ENCODE assay signal across 10 cellular contexts in genomic region chr19:1155352-1156304, GRCh38. TPM values are rescaled to one million over a fixed set of nuclear protein-coding genes. Genes with fewer than 3 reads are reported as not detected.
DNase-seq lines count a peak whose midpoint lies in the region; ATAC-seq and TF ChIP-seq lines count a peak whose summit lies in the region.
"Had no signal": no experiment of that assay in that cellular context is flagged by ENCODE, and none has a peak within 500 bp of the region (broad histone marks: within the 10 kb centered on the region; RNA-seq: fewer than 3 reads in every experiment).

No MANE protein-coding gene starts in this region.

- H3K36me3 Mint-ChIP-seq in activated T-helper 17 cell treated with anti-CD3 and anti-CD28 coated beads, Interleukin-2, amount 50 U/mL, for 72 hours (ENCODE audit: low read depth), result peaks cover 11% of the 10 kb centered on the region
- peaks cover 5% of the 10 kb centered on the region for H3K36me3 Mint-ChIP-seq in activated CD8-positive, alpha-beta memory T cell treated with anti-CD3 and anti-CD28 coated beads, Interleukin-2, amount 10 ng/mL, durations not matched to agents 7 days and 5 days

- H3K27me3 Mint-ChIP-seq in activated T-helper 17 cell treated with anti-CD3 and anti-CD28 coated beads, Interleukin-2, amount 50 U/mL, for 72 hours, result no peaks in the 10 kb centered on the region
- no peaks in the 10 kb centered on the region for H3K27me3 Mint-ChIP-seq in activated CD8-positive, alpha-beta memory T cell treated with anti-CD3 and anti-CD28 coated beads, Interleukin-2, amount 10 ng/mL, durations not matched to agents 7 days and 5 days

- H3K27ac Mint-ChIP-seq in activated T-helper 17 cell treated with anti-CD3 and anti-CD28 coated beads, Interleukin-2, amount 50 U/mL, for 72 hours, result no peak overlapping the region
- no peak overlapping the region for H3K27ac Mint-ChIP-seq in activated CD8-positive, alpha-beta memory T cell treated with anti-CD3 and anti-CD28 coated beads, Interleukin-2, amount 10 ng/mL, durations not matched to agents 7 days and 5 days

- H3K36me3 ChIP-seq in Peyer's patch (peaks cover 0 to 49% (median 0%) of the 10 kb centered on the region in 3 donors), esophagus muscularis mucosa (peaks cover 0 to 52% (median 40%) of the 10 kb centered on the region in 4 donors), mucosa of descending colon (ENCODE audit: low read depth) (no peaks in the 10 kb centered on the region), thoracic aorta (peaks cover 4% of the 10 kb centered on the region)

- DNase-seq in Peyer's patch (no peak), esophagus muscularis mucosa (ENCODE audit: extremely low spot score) (no peak), mucosa of descending colon (peak in 1 of 3 donors; percentile 56), thoracic aorta (ENCODE audit: low spot score) (no peak)
- DNase-seq in activated CD8-positive, alpha-beta memory T cell treated with anti-CD3 and anti-CD28 coated beads, Interleukin-2, amount 10 ng/mL, durations not matched to agents 7 days and 5 days, result no peak
- no peak for DNase-seq in stimulated activated naive CD4-positive, alpha-beta T cell treated with Interleukin-2 at 50 U/mL for 16 hours (lab: John Stamatoyannopoulos, UW)
- DNase-seq: activated CD4-positive, alpha-beta T cell treated with anti-CD3 and anti-CD28 coated beads, Interleukin-2, amount 50 U/mL, for 48 hours; DMS79 treated with DMSO at 0.1 percent for 48 hours had no signal

- H3K4me1 Mint-ChIP-seq in activated T-helper 17 cell treated with anti-CD3 and anti-CD28 coated beads, Interleukin-2, amount 50 U/mL, for 72 hours, result no peaks in the 10 kb centered on the region
- H3K4me1 Mint-ChIP-seq in activated CD8-positive, alpha-beta memory T cell treated with anti-CD3 and anti-CD28 coated beads, Interleukin-2, amount 10 ng/mL, durations not matched to agents 7 days and 5 days, result no peaks in the 10 kb centered on the region

- H3K4me1 ChIP-seq in Peyer's patch (peaks cover 0 to 27% (median 7%) of the 10 kb centered on the region in 4 donors), esophagus muscularis mucosa (peaks cover 52 to 71% (median 60%) of the 10 kb centered on the region in 4 donors), mucosa of descending colon (ENCODE audit: low read depth) (peaks cover 19% of the 10 kb centered on the region), thoracic aorta (ENCODE audit: control insufficient read depth in 1 of 2, low read depth in 2 of 2) (peaks cover 36 to 58% of the 10 kb centered on the region in 2 donors)

- WGBS in esophagus muscularis mucosa, result 41% methylated on average over 4 of the region's 29 CpGs

- H3K9me3 Mint-ChIP-seq in activated T-helper 17 cell treated with anti-CD3 and anti-CD28 coated beads, Interleukin-2, amount 50 U/mL, for 72 hours, result no peaks in the 10 kb centered on the region
- H3K9me3 Mint-ChIP-seq in activated CD8-positive, alpha-beta memory T cell treated with anti-CD3 and anti-CD28 coated beads, Interleukin-2, amount 10 ng/mL, durations not matched to agents 7 days and 5 days (ENCODE audit: low read depth), result no peaks in the 10 kb centered on the region

- H3K9me3 ChIP-seq in Peyer's patch, result no peaks in the 10 kb centered on the region
- no peaks in the 10 kb centered on the region for H3K9me3 ChIP-seq in esophagus muscularis mucosa
- no peaks in the 10 kb centered on the region for H3K9me3 ChIP-seq in mucosa of descending colon
- no peaks in the 10 kb centered on the region for H3K9me3 ChIP-seq in thoracic aorta

- TF ChIP-seq CTCF in Peyer's patch (IDR thresholded peaks at IDR 0.05), result no peak
- TF ChIP-seq CTCF in esophagus muscularis mucosa (IDR thresholded peaks at IDR 0.05), result no peak
- no peak for TF ChIP-seq CTCF in mucosa of descending colon (IDR thresholded peaks at IDR 0.05)
- no peak for TF ChIP-seq CTCF in thoracic aorta (IDR thresholded peaks at IDR 0.05)

- H3K27ac ChIP-seq in Peyer's patch (peak overlapping the region; percentile 67 to 88 (median 82)), esophagus muscularis mucosa (replicated peaks in 1 of 4) (peak overlapping the region; percentile 75 to 88 (median 81)), thoracic aorta (peak overlapping the region; percentile 86 to 90)

- TF ChIP-seq EP300 in esophagus muscularis mucosa (IDR thresholded peaks at IDR 0.05), result no peak

- intact Hi-C loops in esophagus muscularis mucosa (cut with DNase I) (no loop called here), mucosa of descending colon (cut with DNase I, micrococcal nuclease) (no loop called here)

- no peak overlapping the region for H3K4me3 Mint-ChIP-seq in activated T-helper 17 cell treated with anti-CD3 and anti-CD28 coated beads, Interleukin-2, amount 50 U/mL, for 72 hours
- H3K4me3 Mint-ChIP-seq in activated CD8-positive, alpha-beta memory T cell treated with anti-CD3 and anti-CD28 coated beads, Interleukin-2, amount 10 ng/mL, durations not matched to agents 7 days and 5 days, result no peak overlapping the region

- CTCF ChIA-PET in activated CD8-positive, alpha-beta memory T cell treated with anti-CD3 and anti-CD28 coated beads, Interleukin-2, amount 10 ng/mL, durations not matched to agents 7 days and 5 days (lab: Charles Lee), result no interaction called here

- TF ChIP-seq POLR2A in Peyer's patch (IDR thresholded peaks at IDR 0.05) (no peak), esophagus muscularis mucosa (IDR thresholded peaks at IDR 0.05; ENCODE audit: low read depth) (no peak)

- ATAC-seq in mucosa of descending colon, result peak; percentile 63
- no peak for ATAC-seq in thoracic aorta (ENCODE audit: insufficient number of reproducible peaks, low FRiP score, low read depth)
- ATAC-seq in activated T-helper 17 cell treated with anti-CD3 and anti-CD28 coated beads, Interleukin-2, amount 50 U/mL, for 72 hours (replicated peaks), result no peak
- ATAC-seq in activated CD8-positive, alpha-beta memory T cell treated with anti-CD3 and anti-CD28 coated beads, Interleukin-2, amount 10 ng/mL, durations not matched to agents 7 days and 5 days, result no peak
- ATAC-seq in HG03439 (IDR thresholded peaks at IDR 0.05; ENCODE audit: unreplicated experiment), result no peak

- H3K27me3 ChIP-seq in Peyer's patch (no peaks in the 10 kb centered on the region), esophagus muscularis mucosa (no peaks in the 10 kb centered on the region), thoracic aorta (replicated peaks; ENCODE audit: insufficient read depth) (no peaks in the 10 kb centered on the region)

- H3K4me3 ChIP-seq in Peyer's patch (peak overlapping the region in 1 of 4 donors; percentile 31), esophagus muscularis mucosa (peak overlapping the region; percentile 28 to 47 (median 34)), mucosa of descending colon (no peak overlapping the region), thoracic aorta (peak overlapping the region; percentile 58)

RNA-seq across cellular contexts. Expression of gene SBNO2, which starts 18.4 kb away (rescaled TPM):
- total RNA-seq in Peyer's patch (10 to 100 TPM; 26.4 to 71.0 (median 57.8) TPM), esophagus muscularis mucosa (100 to 1,000 TPM in 1 of 4 donors, 10 to 100 TPM in 3; 16.2 to 141 (median 30.5) TPM), mucosa of descending colon (10 to 100 TPM; 58.0 to 86.6 (median 74.6) TPM), thoracic aorta (100 to 1,000 TPM in 1 of 2 donors, 10 to 100 TPM in 1; 55.4 to 182 TPM)
- 100 to 1,000 TPM; 119 to 139 TPM for total RNA-seq in activated T-helper 17 cell treated with anti-CD3 and anti-CD28 coated beads, Interleukin-2, amount 50 U/mL, for 72 hours
- 10 to 100 TPM; 50.6 to 74.7 TPM for total RNA-seq in activated CD8-positive, alpha-beta memory T cell treated with anti-CD3 and anti-CD28 coated beads, Interleukin-2, amount 10 ng/mL, durations not matched to agents 7 days and 5 days

RNA-seq across cellular contexts. Expression of gene STK11, which starts 50.0 kb away (rescaled TPM):
- total RNA-seq in Peyer's patch (100 to 1,000 TPM in 3 of 4 donors, 10 to 100 TPM in 1; 98.4 to 135 (median 117) TPM), esophagus muscularis mucosa (10 to 100 TPM; 52.2 to 95.7 (median 73.2) TPM), mucosa of descending colon (10 to 100 TPM; 69.6 to 86.6 (median 76.3) TPM), thoracic aorta (10 to 100 TPM; 60.2 to 70.0 TPM)
- total RNA-seq in activated T-helper 17 cell treated with anti-CD3 and anti-CD28 coated beads, Interleukin-2, amount 50 U/mL, for 72 hours, result 10 to 100 TPM; 77.0 to 86.6 TPM
- 10 to 100 TPM; 76.7 to 80.5 TPM for total RNA-seq in activated CD8-positive, alpha-beta memory T cell treated with anti-CD3 and anti-CD28 coated beads, Interleukin-2, amount 10 ng/mL, durations not matched to agents 7 days and 5 days

RNA-seq across cellular contexts. Expression of gene GPX4, which starts 51.8 kb away (rescaled TPM):
- total RNA-seq in Peyer's patch, result 100 to 1,000 TPM; 258 to 493 (median 326) TPM
- total RNA-seq in esophagus muscularis mucosa, result 100 to 1,000 TPM; 338 to 386 (median 375) TPM
- 100 to 1,000 TPM; 126 to 187 (median 144) TPM for total RNA-seq in mucosa of descending colon
- 100 to 1,000 TPM; 259 to 441 TPM for total RNA-seq in thoracic aorta
- 100 to 1,000 TPM; 110 to 170 TPM for total RNA-seq in activated T-helper 17 cell treated with anti-CD3 and anti-CD28 coated beads, Interleukin-2, amount 50 U/mL, for 72 hours
- total RNA-seq in activated CD8-positive, alpha-beta memory T cell treated with anti-CD3 and anti-CD28 coated beads, Interleukin-2, amount 10 ng/mL, durations not matched to agents 7 days and 5 days, result 100 to 1,000 TPM; 143 to 217 TPM
